9 cellular contexts compared by ENCODE assay signal in the genomic region with DNA sequence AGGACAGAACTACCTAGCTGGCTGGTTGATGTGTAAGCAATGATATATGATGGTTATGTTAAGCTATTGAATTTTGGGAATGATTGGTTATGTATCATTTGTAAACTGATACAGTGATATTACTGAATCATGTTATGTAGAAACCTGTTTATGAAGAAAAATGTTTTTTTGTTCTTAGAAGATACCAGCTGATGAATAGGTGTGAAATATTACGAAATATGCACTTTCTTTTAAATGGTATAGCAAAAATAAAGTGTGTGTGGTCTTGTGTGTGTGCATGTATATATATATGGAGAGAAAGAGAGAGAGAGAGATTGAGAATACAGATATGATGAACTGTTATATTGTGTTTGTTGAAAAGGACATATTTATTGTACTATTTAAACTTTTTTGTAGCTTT.
"Had no signal": no experiment of that assay in that cellular context is flagged by ENCODE, and none has a peak within 500 bp of the region (broad histone marks: within the 10 kb centered on the region; RNA-seq: fewer than 3 reads in every experiment).

No MANE protein-coding gene starts in this region.

- H3K4me1 ChIP-seq: HAP-1 had no signal

- ATAC-seq: GM23338, HCT116 had no signal

- DNase-seq: H7, HFFc6, KG1 had no signal

- H3K27me3 Mint-ChIP-seq: IgD-negative memory B cell had no signal

- H3K27ac ChIP-seq: HL-60 had no signal

- H3K27ac Mint-ChIP-seq: GM23338, HFFc6, IgD-negative memory B cell had no signal

- H3K4me3 Mint-ChIP-seq: GM23338, HFFc6, IgD-negative memory B cell had no signal

- H3K9me3 ChIP-seq: HAP-1 had no signal

- H3K4me2 ChIP-seq: GM23338 had no signal

- FAIRE-seq: H1 had no signal

- H3K36me3 ChIP-seq: HAP-1 had no signal

- H3K4me3 ChIP-seq: GM23338, HAP-1 had no signal

- H3K9me3 Mint-ChIP-seq: GM23338, HFFc6 had no signal

- H2AFZ ChIP-seq: GM23338 had no signal
